Comparison of ENCODE assay signal across 2 cellular contexts in the genomic region with DNA sequence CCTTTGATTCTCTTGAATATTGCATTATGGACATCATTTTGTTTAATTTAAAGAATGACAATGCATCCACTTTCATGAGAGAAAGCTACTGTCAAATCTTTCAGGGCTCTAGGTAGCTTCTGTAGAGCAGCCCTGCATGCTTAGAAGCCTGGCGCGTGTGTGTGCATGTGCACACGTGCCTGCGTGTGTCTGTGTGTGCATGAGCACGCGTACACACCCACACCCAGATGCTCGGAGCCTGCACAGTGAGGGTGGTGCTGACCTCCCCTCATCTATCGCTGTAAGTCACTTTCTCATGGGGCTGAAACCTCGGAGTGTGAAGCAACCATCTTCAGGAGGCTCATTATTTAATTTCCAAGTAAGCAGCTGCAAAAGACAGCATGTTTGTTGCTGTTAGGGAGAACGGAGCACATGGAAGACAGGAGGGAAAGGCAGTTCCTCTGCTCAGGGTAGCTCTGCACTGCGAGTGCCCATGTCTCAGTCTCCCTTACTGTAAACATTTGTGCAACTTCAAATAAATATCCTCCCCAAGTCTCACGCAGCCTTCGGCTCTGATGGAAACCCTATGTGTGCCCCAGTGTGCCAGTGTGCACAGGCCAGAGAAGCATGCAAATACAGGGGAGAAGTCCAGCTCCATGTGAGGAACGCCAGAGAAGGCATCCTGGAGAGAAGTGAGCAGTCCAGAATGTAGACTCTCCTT.
TF ChIP-seq lines count a peak whose summit lies in the region.

No MANE protein-coding gene starts in this region.

TF ChIP-seq in GM23338, 12 proteins besides CTCF, POLR2A, EP300 and RAD21 (continued from another document and continues in another):
- TF ChIP-seq, protein P1, sequence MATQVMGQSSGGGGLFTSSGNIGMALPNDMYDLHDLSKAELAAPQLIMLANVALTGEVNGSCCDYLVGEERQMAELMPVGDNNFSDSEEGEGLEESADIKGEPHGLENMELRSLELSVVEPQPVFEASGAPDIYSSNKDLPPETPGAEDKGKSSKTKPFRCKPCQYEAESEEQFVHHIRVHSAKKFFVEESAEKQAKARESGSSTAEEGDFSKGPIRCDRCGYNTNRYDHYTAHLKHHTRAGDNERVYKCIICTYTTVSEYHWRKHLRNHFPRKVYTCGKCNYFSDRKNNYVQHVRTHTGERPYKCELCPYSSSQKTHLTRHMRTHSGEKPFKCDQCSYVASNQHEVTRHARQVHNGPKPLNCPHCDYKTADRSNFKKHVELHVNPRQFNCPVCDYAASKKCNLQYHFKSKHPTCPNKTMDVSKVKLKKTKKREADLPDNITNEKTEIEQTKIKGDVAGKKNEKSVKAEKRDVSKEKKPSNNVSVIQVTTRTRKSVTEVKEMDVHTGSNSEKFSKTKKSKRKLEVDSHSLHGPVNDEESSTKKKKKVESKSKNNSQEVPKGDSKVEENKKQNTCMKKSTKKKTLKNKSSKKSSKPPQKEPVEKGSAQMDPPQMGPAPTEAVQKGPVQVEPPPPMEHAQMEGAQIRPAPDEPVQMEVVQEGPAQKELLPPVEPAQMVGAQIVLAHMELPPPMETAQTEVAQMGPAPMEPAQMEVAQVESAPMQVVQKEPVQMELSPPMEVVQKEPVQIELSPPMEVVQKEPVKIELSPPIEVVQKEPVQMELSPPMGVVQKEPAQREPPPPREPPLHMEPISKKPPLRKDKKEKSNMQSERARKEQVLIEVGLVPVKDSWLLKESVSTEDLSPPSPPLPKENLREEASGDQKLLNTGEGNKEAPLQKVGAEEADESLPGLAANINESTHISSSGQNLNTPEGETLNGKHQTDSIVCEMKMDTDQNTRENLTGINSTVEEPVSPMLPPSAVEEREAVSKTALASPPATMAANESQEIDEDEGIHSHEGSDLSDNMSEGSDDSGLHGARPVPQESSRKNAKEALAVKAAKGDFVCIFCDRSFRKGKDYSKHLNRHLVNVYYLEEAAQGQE (IDR thresholded peaks at IDR 0.05; ENCODE audit: unreplicated experiment), result no peak
- TF ChIP-seq POLR2AphosphoS5 (IDR thresholded peaks at IDR 0.05; ENCODE audit: low read depth) (no peak), STAT1 (IDR thresholded peaks at IDR 0.05; ENCODE audit: unreplicated experiment) (no peak), ZNF331 (CRISPR knock-in tag; IDR thresholded peaks at IDR 0.05; ENCODE audit: low read depth) (no peak), NANOG (IDR thresholded peaks at IDR 0.05; ENCODE audit: borderline replicate concordance) (no peak), ZNF114 (CRISPR knock-in tag; IDR thresholded peaks at IDR 0.05) (no peak)
- TF ChIP-seq, protein P2, sequence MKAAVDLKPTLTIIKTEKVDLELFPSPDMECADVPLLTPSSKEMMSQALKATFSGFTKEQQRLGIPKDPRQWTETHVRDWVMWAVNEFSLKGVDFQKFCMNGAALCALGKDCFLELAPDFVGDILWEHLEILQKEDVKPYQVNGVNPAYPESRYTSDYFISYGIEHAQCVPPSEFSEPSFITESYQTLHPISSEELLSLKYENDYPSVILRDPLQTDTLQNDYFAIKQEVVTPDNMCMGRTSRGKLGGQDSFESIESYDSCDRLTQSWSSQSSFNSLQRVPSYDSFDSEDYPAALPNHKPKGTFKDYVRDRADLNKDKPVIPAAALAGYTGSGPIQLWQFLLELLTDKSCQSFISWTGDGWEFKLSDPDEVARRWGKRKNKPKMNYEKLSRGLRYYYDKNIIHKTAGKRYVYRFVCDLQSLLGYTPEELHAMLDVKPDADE (IDR thresholded peaks at IDR 0.05), result no peak
- TF ChIP-seq, protein P3, sequence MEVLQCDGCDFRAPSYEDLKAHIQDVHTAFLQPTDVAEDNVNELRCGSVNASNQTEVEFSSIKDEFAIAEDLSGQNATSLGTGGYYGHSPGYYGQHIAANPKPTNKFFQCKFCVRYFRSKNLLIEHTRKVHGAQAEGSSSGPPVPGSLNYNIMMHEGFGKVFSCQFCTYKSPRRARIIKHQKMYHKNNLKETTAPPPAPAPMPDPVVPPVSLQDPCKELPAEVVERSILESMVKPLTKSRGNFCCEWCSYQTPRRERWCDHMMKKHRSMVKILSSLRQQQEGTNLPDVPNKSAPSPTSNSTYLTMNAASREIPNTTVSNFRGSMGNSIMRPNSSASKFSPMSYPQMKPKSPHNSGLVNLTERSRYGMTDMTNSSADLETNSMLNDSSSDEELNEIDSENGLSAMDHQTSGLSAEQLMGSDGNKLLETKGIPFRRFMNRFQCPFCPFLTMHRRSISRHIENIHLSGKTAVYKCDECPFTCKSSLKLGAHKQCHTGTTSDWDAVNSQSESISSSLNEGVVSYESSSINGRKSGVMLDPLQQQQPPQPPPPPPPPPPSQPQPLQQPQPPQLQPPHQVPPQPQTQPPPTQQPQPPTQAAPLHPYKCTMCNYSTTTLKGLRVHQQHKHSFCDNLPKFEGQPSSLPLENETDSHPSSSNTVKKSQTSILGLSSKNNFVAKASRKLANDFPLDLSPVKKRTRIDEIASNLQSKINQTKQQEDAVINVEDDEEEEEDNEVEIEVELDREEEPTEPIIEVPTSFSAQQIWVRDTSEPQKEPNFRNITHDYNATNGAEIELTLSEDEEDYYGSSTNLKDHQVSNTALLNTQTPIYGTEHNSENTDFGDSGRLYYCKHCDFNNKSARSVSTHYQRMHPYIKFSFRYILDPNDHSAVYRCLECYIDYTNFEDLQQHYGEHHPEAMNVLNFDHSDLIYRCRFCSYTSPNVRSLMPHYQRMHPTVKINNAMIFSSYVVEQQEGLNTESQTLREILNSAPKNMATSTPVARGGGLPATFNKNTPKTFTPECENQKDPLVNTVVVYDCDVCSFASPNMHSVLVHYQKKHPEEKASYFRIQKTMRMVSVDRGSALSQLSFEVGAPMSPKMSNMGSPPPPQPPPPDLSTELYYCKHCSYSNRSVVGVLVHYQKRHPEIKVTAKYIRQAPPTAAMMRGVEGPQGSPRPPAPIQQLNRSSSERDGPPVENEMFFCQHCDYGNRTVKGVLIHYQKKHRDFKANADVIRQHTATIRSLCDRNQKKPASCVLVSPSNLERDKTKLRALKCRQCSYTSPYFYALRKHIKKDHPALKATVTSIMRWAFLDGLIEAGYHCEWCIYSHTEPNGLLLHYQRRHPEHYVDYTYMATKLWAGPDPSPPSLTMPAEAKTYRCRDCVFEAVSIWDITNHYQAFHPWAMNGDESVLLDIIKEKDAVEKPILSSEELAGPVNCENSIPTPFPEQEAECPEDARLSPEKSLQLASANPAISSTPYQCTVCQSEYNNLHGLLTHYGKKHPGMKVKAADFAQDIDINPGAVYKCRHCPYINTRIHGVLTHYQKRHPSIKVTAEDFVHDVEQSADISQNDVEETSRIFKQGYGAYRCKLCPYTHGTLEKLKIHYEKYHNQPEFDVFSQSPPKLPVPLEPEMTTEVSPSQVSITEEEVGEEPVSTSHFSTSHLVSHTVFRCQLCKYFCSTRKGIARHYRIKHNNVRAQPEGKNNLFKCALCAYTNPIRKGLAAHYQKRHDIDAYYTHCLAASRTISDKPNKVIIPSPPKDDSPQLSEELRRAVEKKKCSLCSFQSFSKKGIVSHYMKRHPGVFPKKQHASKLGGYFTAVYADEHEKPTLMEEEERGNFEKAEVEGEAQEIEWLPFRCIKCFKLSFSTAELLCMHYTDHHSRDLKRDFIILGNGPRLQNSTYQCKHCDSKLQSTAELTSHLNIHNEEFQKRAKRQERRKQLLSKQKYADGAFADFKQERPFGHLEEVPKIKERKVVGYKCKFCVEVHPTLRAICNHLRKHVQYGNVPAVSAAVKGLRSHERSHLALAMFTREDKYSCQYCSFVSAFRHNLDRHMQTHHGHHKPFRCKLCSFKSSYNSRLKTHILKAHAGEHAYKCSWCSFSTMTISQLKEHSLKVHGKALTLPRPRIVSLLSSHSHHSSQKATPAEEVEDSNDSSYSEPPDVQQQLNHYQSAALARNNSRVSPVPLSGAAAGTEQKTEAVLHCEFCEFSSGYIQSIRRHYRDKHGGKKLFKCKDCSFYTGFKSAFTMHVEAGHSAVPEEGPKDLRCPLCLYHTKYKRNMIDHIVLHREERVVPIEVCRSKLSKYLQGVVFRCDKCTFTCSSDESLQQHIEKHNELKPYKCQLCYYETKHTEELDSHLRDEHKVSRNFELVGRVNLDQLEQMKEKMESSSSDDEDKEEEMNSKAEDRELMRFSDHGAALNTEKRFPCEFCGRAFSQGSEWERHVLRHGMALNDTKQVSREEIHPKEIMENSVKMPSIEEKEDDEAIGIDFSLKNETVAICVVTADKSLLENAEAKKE (CRISPR knock-in tag; IDR thresholded peaks at IDR 0.05), result no peak

TF ChIP-seq in WTC11, 78 proteins besides CTCF, POLR2A, EP300 and RAD21 (continued from another document):
- TF ChIP-seq, protein P4, sequence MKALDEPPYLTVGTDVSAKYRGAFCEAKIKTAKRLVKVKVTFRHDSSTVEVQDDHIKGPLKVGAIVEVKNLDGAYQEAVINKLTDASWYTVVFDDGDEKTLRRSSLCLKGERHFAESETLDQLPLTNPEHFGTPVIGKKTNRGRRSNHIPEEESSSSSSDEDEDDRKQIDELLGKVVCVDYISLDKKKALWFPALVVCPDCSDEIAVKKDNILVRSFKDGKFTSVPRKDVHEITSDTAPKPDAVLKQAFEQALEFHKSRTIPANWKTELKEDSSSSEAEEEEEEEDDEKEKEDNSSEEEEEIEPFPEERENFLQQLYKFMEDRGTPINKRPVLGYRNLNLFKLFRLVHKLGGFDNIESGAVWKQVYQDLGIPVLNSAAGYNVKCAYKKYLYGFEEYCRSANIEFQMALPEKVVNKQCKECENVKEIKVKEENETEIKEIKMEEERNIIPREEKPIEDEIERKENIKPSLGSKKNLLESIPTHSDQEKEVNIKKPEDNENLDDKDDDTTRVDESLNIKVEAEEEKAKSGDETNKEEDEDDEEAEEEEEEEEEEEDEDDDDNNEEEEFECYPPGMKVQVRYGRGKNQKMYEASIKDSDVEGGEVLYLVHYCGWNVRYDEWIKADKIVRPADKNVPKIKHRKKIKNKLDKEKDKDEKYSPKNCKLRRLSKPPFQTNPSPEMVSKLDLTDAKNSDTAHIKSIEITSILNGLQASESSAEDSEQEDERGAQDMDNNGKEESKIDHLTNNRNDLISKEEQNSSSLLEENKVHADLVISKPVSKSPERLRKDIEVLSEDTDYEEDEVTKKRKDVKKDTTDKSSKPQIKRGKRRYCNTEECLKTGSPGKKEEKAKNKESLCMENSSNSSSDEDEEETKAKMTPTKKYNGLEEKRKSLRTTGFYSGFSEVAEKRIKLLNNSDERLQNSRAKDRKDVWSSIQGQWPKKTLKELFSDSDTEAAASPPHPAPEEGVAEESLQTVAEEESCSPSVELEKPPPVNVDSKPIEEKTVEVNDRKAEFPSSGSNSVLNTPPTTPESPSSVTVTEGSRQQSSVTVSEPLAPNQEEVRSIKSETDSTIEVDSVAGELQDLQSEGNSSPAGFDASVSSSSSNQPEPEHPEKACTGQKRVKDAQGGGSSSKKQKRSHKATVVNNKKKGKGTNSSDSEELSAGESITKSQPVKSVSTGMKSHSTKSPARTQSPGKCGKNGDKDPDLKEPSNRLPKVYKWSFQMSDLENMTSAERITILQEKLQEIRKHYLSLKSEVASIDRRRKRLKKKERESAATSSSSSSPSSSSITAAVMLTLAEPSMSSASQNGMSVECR (CRISPR knock-in tag; IDR thresholded peaks at IDR 0.05; ENCODE audit: borderline replicate concordance), result no peak
- TF ChIP-seq, protein P5, sequence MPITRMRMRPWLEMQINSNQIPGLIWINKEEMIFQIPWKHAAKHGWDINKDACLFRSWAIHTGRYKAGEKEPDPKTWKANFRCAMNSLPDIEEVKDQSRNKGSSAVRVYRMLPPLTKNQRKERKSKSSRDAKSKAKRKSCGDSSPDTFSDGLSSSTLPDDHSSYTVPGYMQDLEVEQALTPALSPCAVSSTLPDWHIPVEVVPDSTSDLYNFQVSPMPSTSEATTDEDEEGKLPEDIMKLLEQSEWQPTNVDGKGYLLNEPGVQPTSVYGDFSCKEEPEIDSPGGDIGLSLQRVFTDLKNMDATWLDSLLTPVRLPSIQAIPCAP (CRISPR knock-in tag; IDR thresholded peaks at IDR 0.05), result no peak
- no peak for TF ChIP-seq MYBL2 (CRISPR knock-in tag; IDR thresholded peaks at IDR 0.05)
- TF ChIP-seq, protein P6, sequence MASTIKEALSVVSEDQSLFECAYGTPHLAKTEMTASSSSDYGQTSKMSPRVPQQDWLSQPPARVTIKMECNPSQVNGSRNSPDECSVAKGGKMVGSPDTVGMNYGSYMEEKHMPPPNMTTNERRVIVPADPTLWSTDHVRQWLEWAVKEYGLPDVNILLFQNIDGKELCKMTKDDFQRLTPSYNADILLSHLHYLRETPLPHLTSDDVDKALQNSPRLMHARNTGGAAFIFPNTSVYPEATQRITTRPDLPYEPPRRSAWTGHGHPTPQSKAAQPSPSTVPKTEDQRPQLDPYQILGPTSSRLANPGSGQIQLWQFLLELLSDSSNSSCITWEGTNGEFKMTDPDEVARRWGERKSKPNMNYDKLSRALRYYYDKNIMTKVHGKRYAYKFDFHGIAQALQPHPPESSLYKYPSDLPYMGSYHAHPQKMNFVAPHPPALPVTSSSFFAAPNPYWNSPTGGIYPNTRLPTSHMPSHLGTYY (CRISPR knock-in tag; IDR thresholded peaks at IDR 0.05), result no peak
- TF ChIP-seq ZNF138 (CRISPR knock-in tag; conservative IDR thresholded peaks at IDR 0.05), result no peak
- TF ChIP-seq NR2C2 (CRISPR knock-in tag; IDR thresholded peaks at IDR 0.05), result no peak
- TF ChIP-seq FOXP1 (CRISPR knock-in tag; IDR thresholded peaks at IDR 0.05; ENCODE audit: borderline replicate concordance), result no peak
- TF ChIP-seq JAZF1 (CRISPR knock-in tag; IDR thresholded peaks at IDR 0.05), result no peak
- TF ChIP-seq, protein P7, sequence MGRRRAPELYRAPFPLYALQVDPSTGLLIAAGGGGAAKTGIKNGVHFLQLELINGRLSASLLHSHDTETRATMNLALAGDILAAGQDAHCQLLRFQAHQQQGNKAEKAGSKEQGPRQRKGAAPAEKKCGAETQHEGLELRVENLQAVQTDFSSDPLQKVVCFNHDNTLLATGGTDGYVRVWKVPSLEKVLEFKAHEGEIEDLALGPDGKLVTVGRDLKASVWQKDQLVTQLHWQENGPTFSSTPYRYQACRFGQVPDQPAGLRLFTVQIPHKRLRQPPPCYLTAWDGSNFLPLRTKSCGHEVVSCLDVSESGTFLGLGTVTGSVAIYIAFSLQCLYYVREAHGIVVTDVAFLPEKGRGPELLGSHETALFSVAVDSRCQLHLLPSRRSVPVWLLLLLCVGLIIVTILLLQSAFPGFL (CRISPR knock-in tag; IDR thresholded peaks at IDR 0.05; ENCODE audit: borderline replicate concordance), result no peak
